ENCODE assay signal across 8 cellular contexts in genomic region chr1:182143825-182144661, GRCh38.
DNase-seq lines count a peak whose midpoint lies in the region; ATAC-seq and TF ChIP-seq lines count a peak whose summit lies in the region.

No MANE protein-coding gene starts in this region.

- DNase-seq in HPDE6-E6E7 (ENCODE audit: extremely low spot score), result peak; percentile 39
- peak; percentile 13 for DNase-seq in WTC11 (ENCODE audit: low spot score)
- DNase-seq in cardiac septum (ENCODE audit: low spot score), result peak; percentile 87
- DNase-seq in psoas muscle, result peak; percentile 86 to 92
- DNase-seq in hepatic stellate cell (ENCODE audit: low spot score), result no peak
- DNase-seq in DMS114 treated with DMSO at 0.1 percent for 48 hours (lab: John Stamatoyannopoulos, UW; ENCODE audit: unreplicated experiment), result no peak
- no peak for DNase-seq in activated CD4-positive, CD25-positive, alpha-beta regulatory T cell treated with anti-CD3 and anti-CD28 coated beads, Interleukin-2, amount 50 U/mL, for 72 hours

- peaks cover 19% of the 10 kb centered on the region for H3K4me1 Mint-ChIP-seq in WTC11

- POLR2A ChIA-PET in WTC11 (lab: Charles Lee), result interaction anchor here (1.4 to 2.1 kb wide), 3 partner anchors 43 to 252 kb away, joined by 5 to 6 read pairs (median 5); no protein-coding TSS in a partner anchor

- H3K27ac Mint-ChIP-seq in WTC11, result no peak overlapping the region

- TF ChIP-seq CTCF in WTC11 (IDR thresholded peaks at IDR 0.05) (no peak), psoas muscle (IDR thresholded peaks at IDR 0.05) (no peak)

- no peaks in the 10 kb centered on the region for H3K36me3 Mint-ChIP-seq in WTC11

- peak overlapping the region; percentile 87 for H3K27ac ChIP-seq in psoas muscle

- H3K4me1 ChIP-seq in psoas muscle, result peaks cover 32% of the 10 kb centered on the region

- H3K4me3 Mint-ChIP-seq in WTC11, result no peak overlapping the region

- no peaks in the 10 kb centered on the region for H3K9me3 Mint-ChIP-seq in WTC11

- ATAC-seq in WTC11, result peak; percentile 65
- peak; percentile 86 to 92 (median 90) for ATAC-seq in psoas muscle
- ATAC-seq in GM18519 (IDR thresholded peaks at IDR 0.05; ENCODE audit: low FRiP score, unreplicated experiment), result no peak

- H3K36me3 ChIP-seq in psoas muscle (ENCODE audit: insufficient read depth in 1 of 2, low read depth in 1 of 2), result no peaks in the 10 kb centered on the region

- H3K27me3 Mint-ChIP-seq in WTC11 (ENCODE audit: low read depth), result no peaks in the 10 kb centered on the region

- peak overlapping the region; percentile 4 for H3K4me3 ChIP-seq in psoas muscle

- 11 to 28% (median 13%) methylated on average over 8 of the region's 8 CpGs for WGBS in psoas muscle, 3 donors

- H3K27me3 ChIP-seq in psoas muscle (ENCODE audit: insufficient read depth in 3 of 3, low read length in 2 of 3), result no peaks in the 10 kb centered on the region

- no peaks in the 10 kb centered on the region for H3K9me3 ChIP-seq in psoas muscle

- CTCF ChIA-PET in WTC11 (lab: Charles Lee), result interaction anchor here (0.7 to 3.9 kb wide), 40 partner anchors 8 to 638 kb away, joined by 3 to 64 read pairs (median 6); partner anchors contain the start of gene GLUL

- intact Hi-C loops in cardiac septum (cut with DNase I) (loop anchor here (1.0 to 10.0 kb wide), 4 partner anchors 59 to 252 kb away; no protein-coding TSS in a partner anchor), psoas muscle (cut with DNase I) (loop anchor here (1.0 to 5.0 kb wide), 4 partner anchors 48 to 252 kb away; no protein-coding TSS in a partner anchor)

TF ChIP-seq in WTC11, 78 proteins besides CTCF, POLR2A, EP300 and RAD21:
- no peak for TF ChIP-seq ATF1 (CRISPR knock-in tag; IDR thresholded peaks at IDR 0.05)
- peak; percentile 87 for TF ChIP-seq ZNF423 (CRISPR knock-in tag; IDR thresholded peaks at IDR 0.05)
- no peak for TF ChIP-seq TEAD1 (CRISPR knock-in tag; IDR thresholded peaks at IDR 0.05)

Comparison
In these comparisons a context has a peak if more than half of its experiments do, and no peak if none do; other contexts are left out.
1. DNase-seq: peak in HPDE6-E6E7 (single experiment), WTC11 (single experiment), cardiac septum (single experiment) and psoas muscle (2 of 2); none in hepatic stellate cell (single experiment), DMS114 treated with DMSO at 0.1 percent for 48 hours (single experiment) and activated CD4-positive, CD25-positive, alpha-beta regulatory T cell treated with anti-CD3 and anti-CD28 coated beads, Interleukin-2, amount 50 U/mL, for 72 hours (single experiment).